17 cellular contexts compared by ENCODE assay signal in the genomic region with DNA sequence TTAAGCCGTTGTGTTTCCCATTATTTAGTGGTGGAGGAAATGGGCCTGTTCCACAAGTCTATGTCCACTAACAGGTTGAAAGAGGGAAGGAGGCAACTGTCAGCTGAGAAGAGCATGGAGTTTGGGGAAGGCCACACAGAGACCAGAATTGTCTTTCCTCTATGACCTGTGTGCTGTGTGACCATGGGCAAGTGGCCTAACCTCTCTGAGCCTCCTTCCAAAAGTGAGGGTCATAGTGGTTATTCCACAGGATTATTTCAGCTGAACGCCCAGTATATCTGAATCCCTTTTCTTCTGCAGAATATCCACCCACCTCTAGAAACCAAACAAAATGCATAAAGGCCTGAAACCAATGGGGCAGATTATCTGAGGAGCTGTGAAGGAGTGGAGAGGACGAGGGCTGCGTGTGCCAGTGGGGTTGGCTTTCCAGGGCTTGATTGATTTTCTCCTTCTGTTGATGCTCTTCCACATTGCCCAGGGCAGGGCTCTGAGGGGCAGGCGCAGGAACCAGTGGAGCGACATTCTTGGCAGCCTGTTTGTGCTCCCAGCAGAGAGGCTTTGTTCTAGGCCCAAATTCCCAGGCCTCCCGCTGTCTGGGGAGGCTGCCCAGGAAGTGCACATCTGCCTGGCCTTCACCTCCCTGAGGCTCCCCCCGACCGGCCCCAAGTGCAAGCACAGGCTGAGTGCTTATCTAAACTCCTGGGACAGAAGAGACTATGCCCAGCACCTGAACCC.
A peak's percentile ranks its signal among the peaks of the same experiment; 100 is the strongest.
DNase-seq lines count a peak whose midpoint lies in the region; ATAC-seq and TF ChIP-seq lines count a peak whose summit lies in the region.
"Had no signal": no experiment of that assay in that cellular context is flagged by ENCODE, and none has a peak within 500 bp of the region (broad histone marks: within the 10 kb centered on the region; RNA-seq: fewer than 3 reads in every experiment).

No MANE protein-coding gene starts in this region.

- TF ChIP-seq CTCF in Caco-2 (IDR thresholded peaks at IDR 0.05; ENCODE audit: insufficient read depth in 1 of 2, low read depth in 1 of 2, low read length in 1 of 2, severe bottlenecking in 1 of 2, unreplicated experiment in 1 of 2) (no peak), mammary epithelial cell (conservative IDR thresholded peaks at IDR 0.05 in 1 of 2, IDR thresholded peaks at IDR 0.05 in 1 of 2; ENCODE audit: extremely low read depth in 1 of 2, insufficient read depth in 1 of 2, low read depth in 1 of 2, low read length in 2 of 2) (no peak), ascending aorta (IDR thresholded peaks at IDR 0.05) (no peak)

- WGBS in HUES64, result 43% methylated on average over 9 of the region's 9 CpGs
- 21% methylated on average over 8 of the region's 9 CpGs for WGBS in mammary epithelial cell (ENCODE audit: low coverage, missing lambda C conversion rate)

- H3K36me3 Mint-ChIP-seq in Caco-2 (ENCODE audit: insufficient read depth, unreplicated experiment), result no peaks in the 10 kb centered on the region
- H3K36me3 Mint-ChIP-seq in activated T-cell treated with anti-CD3 and anti-CD28 coated beads, Interleukin-2, amount 50 U/mL, for 72 hours (ENCODE audit: insufficient read depth in 2 of 2), result no peaks in the 10 kb centered on the region

- H3K4me1 Mint-ChIP-seq in Caco-2 (ENCODE audit: low read depth, unreplicated experiment), result no peaks in the 10 kb centered on the region
- peaks cover 11% of the 10 kb centered on the region for H3K4me1 Mint-ChIP-seq in activated T-cell treated with anti-CD3 and anti-CD28 coated beads, Interleukin-2, amount 50 U/mL, for 72 hours (ENCODE audit: low read depth)

- no peak for ATAC-seq in activated T-cell treated with anti-CD3 and anti-CD28 coated beads, Interleukin-2, amount 50 U/mL, for 72 hours (replicated peaks in 1 of 2)

- intact Hi-C loops in Caco-2 (cut with micrococcal nuclease; ENCODE audit: unreplicated experiment), result no loop called here
- intact Hi-C loops in mammary epithelial cell (cut with micrococcal nuclease), result no loop called here
- intact Hi-C loops in ascending aorta (cut with DNase I), result no loop called here

- H3K9ac ChIP-seq in HUES64 (ENCODE audit: low read depth, low read length) (peak overlapping the region; percentile 55), mammary epithelial cell (ENCODE audit: insufficient read depth, low read length) (no peak overlapping the region)

- H3K27ac ChIP-seq in HUES64 (ENCODE audit: low read depth, low read length), result peak overlapping the region; percentile 78
- no peak overlapping the region for H3K27ac ChIP-seq in mammary epithelial cell (ENCODE audit: insufficient read depth, low read depth, low read length)
- H3K27ac ChIP-seq in ascending aorta, result no peak overlapping the region
- H3K27ac ChIP-seq: SK-N-MC, upper lobe of left lung had no signal

- H3K36me3 ChIP-seq in Caco-2 (ENCODE audit: control insufficient read depth, insufficient read depth, low read length) (no peaks in the 10 kb centered on the region), HUES64 (ENCODE audit: insufficient read depth, low read length) (no peaks in the 10 kb centered on the region), mammary epithelial cell (ENCODE audit: insufficient read depth, low read length) (no peaks in the 10 kb centered on the region), ascending aorta (no peaks in the 10 kb centered on the region)
- H3K36me3 ChIP-seq: upper lobe of left lung had no signal

- POLR2A ChIA-PET in Caco-2 (lab: Charles Lee), result no interaction called here

- H3K9me3 ChIP-seq in Caco-2 (no peaks in the 10 kb centered on the region), HUES64 (ENCODE audit: insufficient read depth, low read depth, low read length) (no peaks in the 10 kb centered on the region), mammary epithelial cell (replicated peaks; ENCODE audit: insufficient read depth, low read length) (no peaks in the 10 kb centered on the region), ascending aorta (no peaks in the 10 kb centered on the region)
- H3K9me3 ChIP-seq: upper lobe of left lung had no signal

- in situ Hi-C loops in mammary epithelial cell (cut with MboI; ENCODE audit: low sequenced_read_pairs in 2 of 2), result no loop called here

- DNase-seq in Caco-2 (peak; percentile 21 to 57), mammary epithelial cell (no peak), left kidney (ENCODE audit: low read depth, low spot score) (peak; percentile 55), NCI-H2196 treated with DMSO at 0.1 percent for 48 hours (lab: John Stamatoyannopoulos, UW; ENCODE audit: unreplicated experiment) (no peak), ascending aorta (ENCODE audit: low spot score in 2 of 2) (no peak), D341Med (ENCODE audit: low spot score) (no peak)
- DNase-seq in activated T-cell treated with anti-CD3 and anti-CD28 coated beads, Interleukin-2, amount 50 U/mL, for 72 hours, result no peak
- DNase-seq: activated CD4-positive, alpha-beta T cell treated with anti-CD3 and anti-CD28 coated beads, Interleukin-2, amount 50 U/mL, for 48 hours; amygdala; cortex of kidney; NCI-H446; stimulated activated CD4-positive, alpha-beta T cell treated with anti-CD3 and anti-CD28 coated beads, Interleukin-4, amount 100 ng/mL, for 24 hours; upper lobe of left lung had no signal

- CTCF ChIA-PET in Caco-2 (lab: Charles Lee) (no interaction called here), mammary epithelial cell (lab: Charles Lee; ENCODE audit: low non-redundant PET) (no interaction called here)

- H3K4me2 ChIP-seq in mammary epithelial cell (ENCODE audit: insufficient read depth, low read depth, low read length), result no peak overlapping the region

- no peak overlapping the region for H3K27ac Mint-ChIP-seq in Caco-2 (ENCODE audit: unreplicated experiment)
- H3K27ac Mint-ChIP-seq in activated T-cell treated with anti-CD3 and anti-CD28 coated beads, Interleukin-2, amount 50 U/mL, for 72 hours, result no peak overlapping the region
- H3K27ac Mint-ChIP-seq: activated T-helper 1 cell treated with anti-CD3 and anti-CD28 coated beads, Interleukin-12 subunit alpha, Interleukin-12 subunit beta, Interleukin-2, Interleukin-4 antibody, amounts not matched to agents 30 ng/mL and 10 ng/mL and 1 ng/mL, durations not matched to agents 14 hours and 24 hours and 36 hours had no signal

- no peaks in the 10 kb centered on the region for H4K20me1 ChIP-seq in mammary epithelial cell (ENCODE audit: insufficient read depth, low read length)

- dilution Hi-C loops in mammary epithelial cell (cut with HindIII; ENCODE audit: low sequenced_read_pairs), result no loop called here

- no TSS peak for BruUV-seq in Caco-2 (replicated peaks; lab: Mats Ljungman, UMichigan)
- BruUV-seq in mammary epithelial cell (replicated peaks; lab: Mats Ljungman, UMichigan), result no TSS peak

- H3K4me3 ChIP-seq in Caco-2 (ENCODE audit: low read depth, low read length) (no peak overlapping the region), HUES64 (ENCODE audit: low read length) (peak overlapping the region; percentile 9; the same call in 1 of the 2 replicates), mammary epithelial cell (replicated peaks in 1 of 3; ENCODE audit: insufficient read depth in 1 of 3, low read depth in 2 of 3, low read length in 3 of 3) (no peak overlapping the region), ascending aorta (no peak overlapping the region)
- H3K4me3 ChIP-seq: SK-N-MC, upper lobe of left lung had no signal

- no peak overlapping the region for H3K4me3 Mint-ChIP-seq in Caco-2 (ENCODE audit: unreplicated experiment)
- H3K4me3 Mint-ChIP-seq in activated T-cell treated with anti-CD3 and anti-CD28 coated beads, Interleukin-2, amount 50 U/mL, for 72 hours, result no peak overlapping the region
- H3K4me3 Mint-ChIP-seq: activated T-helper 1 cell treated with anti-CD3 and anti-CD28 coated beads, Interleukin-12 subunit alpha, Interleukin-12 subunit beta, Interleukin-2, Interleukin-4 antibody, amounts not matched to agents 30 ng/mL and 10 ng/mL and 1 ng/mL, durations not matched to agents 14 hours and 24 hours and 36 hours; neural crest cell had no signal

- H2AFZ ChIP-seq in mammary epithelial cell (ENCODE audit: low read depth, low read length), result peak overlapping the region; percentile 63

- peaks cover 8% of the 10 kb centered on the region for H3K27me3 Mint-ChIP-seq in Caco-2 (ENCODE audit: insufficient read depth, unreplicated experiment)
- H3K27me3 Mint-ChIP-seq in activated T-cell treated with anti-CD3 and anti-CD28 coated beads, Interleukin-2, amount 50 U/mL, for 72 hours (ENCODE audit: low read depth), result no peaks in the 10 kb centered on the region

- no peaks in the 10 kb centered on the region for H3K9me3 Mint-ChIP-seq in Caco-2 (ENCODE audit: unreplicated experiment)
- H3K9me3 Mint-ChIP-seq in activated T-cell treated with anti-CD3 and anti-CD28 coated beads, Interleukin-2, amount 50 U/mL, for 72 hours, result no peaks in the 10 kb centered on the region
- H3K9me3 Mint-ChIP-seq: activated T-helper 1 cell treated with anti-CD3 and anti-CD28 coated beads, Interleukin-12 subunit alpha, Interleukin-12 subunit beta, Interleukin-2, Interleukin-4 antibody, amounts not matched to agents 30 ng/mL and 10 ng/mL and 1 ng/mL, durations not matched to agents 14 hours and 24 hours and 36 hours had no signal

- H3K27me3 ChIP-seq in Caco-2 (replicated peaks; ENCODE audit: control insufficient read depth, insufficient read depth, low read length) (no peaks in the 10 kb centered on the region), HUES64 (ENCODE audit: insufficient read depth, low read length) (no peaks in the 10 kb centered on the region), mammary epithelial cell (ENCODE audit: insufficient read depth, low read length) (no peaks in the 10 kb centered on the region), ascending aorta (no peaks in the 10 kb centered on the region)
- H3K27me3 ChIP-seq: upper lobe of left lung had no signal

- H3K4me1 ChIP-seq in Caco-2, result no peaks in the 10 kb centered on the region
- H3K4me1 ChIP-seq in HUES64 (ENCODE audit: insufficient read depth, low read length), result peaks cover 27% of the 10 kb centered on the region
- peaks cover 5% of the 10 kb centered on the region for H3K4me1 ChIP-seq in mammary epithelial cell (ENCODE audit: insufficient read depth, low read length)
- H3K4me1 ChIP-seq in ascending aorta, result no peaks in the 10 kb centered on the region
- H3K4me1 ChIP-seq: upper lobe of left lung had no signal

- no peaks in the 10 kb centered on the region for H3K79me2 ChIP-seq in mammary epithelial cell (ENCODE audit: insufficient read depth, low read length)

Comparison
In these comparisons a context has a peak if more than half of its experiments do, and no peak if none do; other contexts are left out.
1. DNase-seq: peak in Caco-2 (2 of 2) and left kidney (single experiment); none in mammary epithelial cell (single experiment), NCI-H2196 treated with DMSO at 0.1 percent for 48 hours (single experiment), ascending aorta (0 of 2), D341Med (single experiment) and activated T-cell treated with anti-CD3 and anti-CD28 coated beads, Interleukin-2, amount 50 U/mL, for 72 hours (0 of 2).